Comparison of ENCODE assay signal across 19 cellular contexts in the genomic region with DNA sequence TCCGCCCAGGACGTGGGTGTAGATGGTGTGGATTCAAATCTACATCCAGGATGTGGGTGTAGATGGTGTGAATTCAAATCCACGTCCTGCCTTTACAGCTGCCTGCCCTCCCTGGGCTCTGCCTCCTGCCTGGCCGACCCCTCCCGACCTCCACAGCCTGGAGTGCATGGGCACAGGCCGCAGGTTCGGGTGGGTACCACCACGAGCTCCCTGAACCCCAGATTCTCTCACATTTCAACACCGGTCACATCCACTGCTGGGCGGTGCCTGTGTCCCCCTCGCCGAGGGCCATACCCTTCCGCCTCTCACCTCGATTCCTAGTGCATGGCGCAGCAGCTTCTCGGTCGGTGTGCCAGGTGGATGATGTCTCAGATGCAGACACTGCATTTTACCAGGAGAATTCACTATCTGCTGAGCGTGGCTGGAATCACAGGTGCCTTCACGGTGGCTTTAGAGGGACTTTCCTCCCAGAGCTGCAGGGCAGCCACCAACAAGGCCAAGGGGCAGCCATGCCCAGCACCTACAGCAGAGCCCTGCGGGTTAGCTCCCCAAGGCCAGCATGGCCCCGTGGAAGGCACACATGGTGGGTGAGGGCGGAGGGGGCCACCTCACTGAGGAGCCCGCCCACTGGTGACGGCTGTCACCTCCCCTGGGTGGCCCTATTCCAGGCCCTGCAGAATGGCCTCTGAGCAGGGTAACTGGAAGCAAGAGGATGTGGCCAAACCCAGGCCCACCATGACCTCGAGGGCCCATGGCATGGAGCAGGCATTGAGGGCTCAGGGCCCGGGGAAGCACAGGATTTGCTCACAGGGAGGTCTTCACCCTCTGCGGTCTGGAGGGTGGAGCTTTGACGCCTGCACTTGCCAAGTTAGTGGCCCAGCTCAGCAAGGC.
"Had no signal": no experiment of that assay in that cellular context is flagged by ENCODE, and none has a peak within 500 bp of the region (broad histone marks: within the 10 kb centered on the region; RNA-seq: fewer than 3 reads in every experiment).

No MANE protein-coding gene starts in this region.

- ATAC-seq: esophagus mucosa, heart right ventricle, left lung, lower lobe of right lung, natural killer cell, pancreas, right cardiac atrium had no signal

- H3K36me3 ChIP-seq: heart right ventricle, left lung, lower lobe of right lung, pancreas, upper lobe of left lung, vagina had no signal

- H3K27ac Mint-ChIP-seq: memory B cell, mesothelial cell of epicardium, natural killer cell, progenitor cell of endocrine pancreas had no signal

- H3K4me3 ChIP-seq: heart right ventricle, left lung, lower lobe of right lung, pancreas, upper lobe of left lung, vagina had no signal

- H3K27ac ChIP-seq: heart right ventricle, left lung, lower lobe of right lung, pancreas, upper lobe of left lung, vagina had no signal

- H3K4me1 Mint-ChIP-seq: memory B cell, mesothelial cell of epicardium, neural crest cell had no signal

- H3K4me1 ChIP-seq: heart right ventricle, left lung, lower lobe of right lung, pancreas, upper lobe of left lung, vagina had no signal

- H3K27me3 Mint-ChIP-seq: progenitor cell of endocrine pancreas had no signal

- H3K27me3 ChIP-seq: pancreas, upper lobe of left lung, vagina had no signal

- H3K9me3 ChIP-seq: heart right ventricle, left lung, lower lobe of right lung, pancreas, upper lobe of left lung, vagina had no signal

- H3K36me3 Mint-ChIP-seq: memory B cell, natural killer cell had no signal

- H3K4me3 Mint-ChIP-seq: memory B cell, mesothelial cell of epicardium, natural killer cell, neural crest cell had no signal

- DNase-seq: effector memory CD4-positive, alpha-beta T cell; heart right ventricle; islet precursor cell; left lung; lower lobe of right lung; natural killer cell; nucleus accumbens; pancreas; right cardiac atrium; small intestine; stimulated activated CD4-positive, alpha-beta T cell treated with anti-CD3 and anti-CD28 coated beads, Interleukin-2, amount 100 ng/mL, for 48 hours; stimulated activated naive CD4-positive, alpha-beta T cell treated with Interleukin-2 at 50 U/mL for 16 hours; upper lobe of left lung had no signal

- H3K9me3 Mint-ChIP-seq: memory B cell, natural killer cell had no signal
